In the genomic region with DNA sequence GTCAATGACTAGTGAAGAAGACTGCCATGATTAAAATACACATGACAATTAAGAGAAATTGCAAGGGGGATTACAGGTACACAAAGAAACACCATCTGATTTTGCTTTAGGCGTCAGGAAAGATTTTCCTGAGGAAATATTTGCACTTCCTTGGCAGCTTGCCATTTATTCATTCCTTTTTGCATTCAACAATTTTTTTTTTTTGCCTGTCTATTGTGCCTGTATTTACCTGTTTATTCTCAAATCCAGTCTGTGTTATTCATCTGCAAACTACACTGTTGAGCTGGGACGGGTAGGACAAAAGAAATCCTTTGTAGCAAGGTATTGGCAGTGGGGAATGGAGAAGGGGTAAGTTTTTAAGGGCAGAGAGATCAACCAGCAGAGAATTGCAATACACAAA, we compare ENCODE assay signal across 17 cellular contexts. TPM values are rescaled to one million over a fixed set of nuclear protein-coding genes. Genes with fewer than 3 reads are reported as not detected.
A peak's percentile ranks its signal among the peaks of the same experiment; 100 is the strongest.
DNase-seq lines count a peak whose midpoint lies in the region; ATAC-seq, FAIRE-seq and TF ChIP-seq lines count a peak whose summit lies in the region.
"Had no signal": no experiment of that assay in that cellular context is flagged by ENCODE, and none has a peak within 500 bp of the region (broad histone marks: within the 10 kb centered on the region; RNA-seq: fewer than 3 reads in every experiment).

No MANE protein-coding gene starts in this region.

- H3K27ac ChIP-seq in K562 (ENCODE audit: extremely low read depth, low read depth, low read length) (no peak overlapping the region), neural progenitor cell (peak overlapping the region; percentile 84), tibial artery (no peak overlapping the region)
- no peak overlapping the region for H3K27ac ChIP-seq in naive thymus-derived CD4-positive, alpha-beta T cell (ENCODE audit: low read depth, low read length)
- H3K27ac ChIP-seq: ascending aorta, KMS-11 had no signal

- no peak overlapping the region for H3K4me2 ChIP-seq in K562 (ENCODE audit: insufficient read depth, low read length)
- H3K4me2 ChIP-seq in neural progenitor cell: peak overlapping the region; percentile 72
- H3K4me2 ChIP-seq: KMS-11, SK-N-SH had no signal

- intact Hi-C loops in K562 (cut with micrococcal nuclease): loop anchor here (5.0 kb wide), 1 partner anchor 34 kb away; the partner anchor contains the start of gene SMAD2
- intact Hi-C loops in naive thymus-derived CD4-positive, alpha-beta T cell (cut with micrococcal nuclease): no loop called here
- intact Hi-C loops in tibial artery (cut with DNase I; ENCODE audit: low total_unique reads): no loop called here

- no peak for ATAC-seq in K562
- ATAC-seq in naive thymus-derived CD4-positive, alpha-beta T cell: no peak
- no peak for ATAC-seq in GM21367 (IDR thresholded peaks at IDR 0.05; ENCODE audit: unreplicated experiment)
- ATAC-seq: activated CD8-positive, alpha-beta T cell treated with anti-CD3 and anti-CD28 coated beads for 36 hours had no signal

- H3K9ac ChIP-seq in K562 (ENCODE audit: insufficient read depth in 1 of 2, low read depth in 2 of 2, low read length in 2 of 2) (no peak overlapping the region), neural progenitor cell (no peak overlapping the region)
- H3K9ac ChIP-seq: KMS-11, SK-N-SH had no signal

- H3K4me3 Mint-ChIP-seq in neural progenitor cell: no peak overlapping the region
- peak overlapping the region in 3 of 10 donors; percentile 15 to 63 (median 45) for H3K4me3 Mint-ChIP-seq in naive thymus-derived CD4-positive, alpha-beta T cell
- H3K4me3 Mint-ChIP-seq: activated CD8-positive, alpha-beta T cell treated with anti-CD3 and anti-CD28 coated beads for 36 hours had no signal

- H3K4me1 ChIP-seq in K562 (replicated peaks in 1 of 2; ENCODE audit: control insufficient read depth in 2 of 2, insufficient read depth in 2 of 2, low read length in 2 of 2): peaks cover 5 to 26% of the 10 kb centered on the region in 2 experiments; a peak in 4 of 5 replicates
- peaks cover 68% of the 10 kb centered on the region for H3K4me1 ChIP-seq in neural progenitor cell
- H3K4me1 ChIP-seq in naive thymus-derived CD4-positive, alpha-beta T cell (ENCODE audit: control insufficient read depth in 2 of 2, insufficient read depth in 2 of 2, low read length in 2 of 2): peaks cover 19 to 29% of the 10 kb centered on the region in 2 donors
- H3K4me1 ChIP-seq in tibial artery: peaks cover 0 to 12% (median 5%) of the 10 kb centered on the region in 4 donors

- peaks cover 89% of the 10 kb centered on the region for H3K79me2 ChIP-seq in K562 (ENCODE audit: control insufficient read depth, insufficient read depth, low read length)
- H3K79me2 ChIP-seq in neural progenitor cell (ENCODE audit: low read depth): peaks cover 100% of the 10 kb centered on the region

- POLR2A ChIA-PET in K562 (lab: Yijun Ruan, JAX): interaction anchor here (1.1 to 1.4 kb wide), 2 partner anchors 11 to 32 kb away, joined by 4 to 5 read pairs; partner anchors contain the start of gene SMAD2
- POLR2A ChIA-PET in naive thymus-derived CD4-positive, alpha-beta T cell (lab: Charles Lee): interaction anchor here (0.6 to 6.7 kb wide), 3 partner anchors 9 to 34 kb away, joined by 3 to 57 read pairs (median 4); partner anchors contain the start of gene SMAD2

- BruUV-seq in K562 (replicated peaks; lab: Mats Ljungman, UMichigan): no TSS peak

- H2AFZ ChIP-seq in K562 (ENCODE audit: low read depth, low read length): no peak overlapping the region
- no peak overlapping the region for H2AFZ ChIP-seq in neural progenitor cell (replicated peaks)

- CTCF ChIA-PET in K562 (lab: Yijun Ruan, JAX; ENCODE audit: low intra/inter-chr PET ratio): no interaction called here
- CTCF ChIA-PET in naive thymus-derived CD4-positive, alpha-beta T cell (lab: Charles Lee): interaction anchor here (0.6 kb wide), 1 partner anchor 135 kb away, joined by 4 read pairs; no protein-coding TSS in a partner anchor

- H3F3A ChIP-seq in neural progenitor cell (ENCODE audit: low read depth): peaks cover 60% of the 10 kb centered on the region

- no peaks in the 10 kb centered on the region for H3K27me3 Mint-ChIP-seq in neural progenitor cell (ENCODE audit: insufficient read depth, low read depth)
- H3K27me3 Mint-ChIP-seq in naive thymus-derived CD4-positive, alpha-beta T cell: no peaks in the 10 kb centered on the region
- H3K27me3 Mint-ChIP-seq: activated CD8-positive, alpha-beta T cell treated with anti-CD3 and anti-CD28 coated beads for 36 hours had no signal

- H3K4me3 ChIP-seq in K562 (no peak overlapping the region), neural progenitor cell (no peak overlapping the region), tibial artery (no peak overlapping the region)
- H3K4me3 ChIP-seq in naive thymus-derived CD4-positive, alpha-beta T cell (ENCODE audit: low read length): no peak overlapping the region
- H3K4me3 ChIP-seq: ascending aorta had no signal

- no peak for FAIRE-seq in K562 (lab: Jason Lieb, UNC)
- FAIRE-seq: GM12891, TTC549 had no signal

- H3K36me3 ChIP-seq in K562 (ENCODE audit: control insufficient read depth, insufficient read depth, low read length) (peaks cover 8% of the 10 kb centered on the region; the same call in 2 of the 3 replicates), neural progenitor cell (peaks cover 9% of the 10 kb centered on the region), tibial artery (peaks cover 5 to 9% (median 7%) of the 10 kb centered on the region in 3 donors)
- peaks cover 0 to 9% (median 0%) of the 10 kb centered on the region in 3 experiments for H3K36me3 ChIP-seq in naive thymus-derived CD4-positive, alpha-beta T cell (ENCODE audit: control insufficient read depth in 2 of 3, insufficient read depth in 3 of 3, low read length in 3 of 3)

- in situ Hi-C loops in K562 (cut with MboI): no loop called here

- peaks cover 7% of the 10 kb centered on the region for H3K4me1 Mint-ChIP-seq in neural progenitor cell
- peaks cover 62 to 98% (median 91%) of the 10 kb centered on the region in 7 donors for H3K4me1 Mint-ChIP-seq in naive thymus-derived CD4-positive, alpha-beta T cell

- no peak for TF ChIP-seq EP300 in K562 (IDR thresholded peaks at IDR 0.05; ENCODE audit: low read length)

- H3K27me3 ChIP-seq in K562 (ENCODE audit: control insufficient read depth in 2 of 2, insufficient read depth in 2 of 2, low read length in 2 of 2) (no peaks in the 10 kb centered on the region), neural progenitor cell (no peaks in the 10 kb centered on the region), tibial artery (no peaks in the 10 kb centered on the region)
- H3K27me3 ChIP-seq in naive thymus-derived CD4-positive, alpha-beta T cell (ENCODE audit: control insufficient read depth in 2 of 2, insufficient read depth in 2 of 2, low read length in 2 of 2): no peaks in the 10 kb centered on the region
- H3K27me3 ChIP-seq: ascending aorta had no signal

- peak; percentile 9 for DNase-seq in DMS 273 (lab: John Stamatoyannopoulos, UW; ENCODE audit: unreplicated experiment)
- no peak for DNase-seq in DMS 273 treated with DMSO at 0.1 percent for 48 hours (lab: John Stamatoyannopoulos, UW)
- peak; percentile 51 for DNase-seq in NCI-H2029 (lab: John Stamatoyannopoulos, UW)
- DNase-seq in K562 (ENCODE audit: extremely low read depth in 1 of 4, low spot score in 3 of 4): no peak
- no peak for DNase-seq in neural progenitor cell (ENCODE audit: low spot score)
- DNase-seq in naive thymus-derived CD4-positive, alpha-beta T cell: no peak
- no peak for DNase-seq in tibial artery
- DNase-seq: 8988T; activated CD8-positive, alpha-beta T cell treated with anti-CD3 and anti-CD28 coated beads for 36 hours; hippocampal formation; NCI-H2081 treated with DMSO at 0.1 percent for 48 hours; SK-N-SH had no signal

- no peaks in the 10 kb centered on the region for H3K9me1 ChIP-seq in K562 (ENCODE audit: control insufficient read depth, insufficient read depth, low read length)

- H3K9me3 ChIP-seq in K562 (replicated peaks; ENCODE audit: control insufficient read depth, insufficient read depth, low read depth, low read length) (no peaks in the 10 kb centered on the region), neural progenitor cell (ENCODE audit: low read depth) (no peaks in the 10 kb centered on the region), tibial artery (peaks cover 0 to under 1% (median 0%) of the 10 kb centered on the region in 3 donors)
- peaks cover 0 to 4% (median 0%) of the 10 kb centered on the region in 3 experiments for H3K9me3 ChIP-seq in naive thymus-derived CD4-positive, alpha-beta T cell (ENCODE audit: control insufficient read depth in 2 of 3, low read length in 3 of 3)

- peaks cover 49% of the 10 kb centered on the region for H3K36me3 Mint-ChIP-seq in neural progenitor cell
- peaks cover 10 to 50% (median 40%) of the 10 kb centered on the region in 5 donors for H3K36me3 Mint-ChIP-seq in naive thymus-derived CD4-positive, alpha-beta T cell

- no peak for TF ChIP-seq RAD21 in K562 (CRISPR knock-in tag; conservative IDR thresholded peaks at IDR 0.05 in 1 of 2, IDR thresholded peaks at IDR 0.05 in 1 of 2)

- H3K9me3 Mint-ChIP-seq in neural progenitor cell: peaks cover 28% of the 10 kb centered on the region
- peaks cover 0 to 16% (median 9%) of the 10 kb centered on the region in 11 donors for H3K9me3 Mint-ChIP-seq in naive thymus-derived CD4-positive, alpha-beta T cell

- TF ChIP-seq CTCF in K562 (IDR thresholded peaks at IDR 0.05 in 2 of 3, conservative IDR thresholded peaks at IDR 0.05 in 1 of 3; ENCODE audit: insufficient read depth in 2 of 3, low read depth in 1 of 3, low read length in 3 of 3): no peak
- no peak for TF ChIP-seq CTCF in neural progenitor cell (IDR thresholded peaks at IDR 0.05)
- no peak for TF ChIP-seq CTCF in tibial artery (IDR thresholded peaks at IDR 0.05)

- H4K20me1 ChIP-seq in K562 (replicated peaks; ENCODE audit: control insufficient read depth, insufficient read depth, low read length) (peaks cover 8% of the 10 kb centered on the region; the same call in 1 of the 2 replicates), neural progenitor cell (ENCODE audit: low read depth) (peaks cover 100% of the 10 kb centered on the region)

- no peak for TF ChIP-seq POLR2A in K562 (conservative IDR thresholded peaks at IDR 0.05)

- 29% methylated on average over 2 of the region's 2 CpGs for WGBS in K562 (ENCODE audit: insufficient coverage, low coverage, missing lambda C conversion rate)

- H3K27ac Mint-ChIP-seq in neural progenitor cell: no peak overlapping the region
- H3K27ac Mint-ChIP-seq in naive thymus-derived CD4-positive, alpha-beta T cell: peak overlapping the region in 4 of 9 donors; percentile 35 to 78 (median 58)
- H3K27ac Mint-ChIP-seq: activated CD8-positive, alpha-beta T cell treated with anti-CD3 and anti-CD28 coated beads for 36 hours had no signal

RNA-seq across cellular contexts. Expression of gene SMAD2, which starts 31.8 kb away (rescaled TPM):
- 38.9 and 78.1 TPM in 2 replicates for total RNA-seq in K562 (2011; cell fraction: chromatin; rRNA removed; ENCODE audit: low replicate concordance)
- 12.2 and 14.9 TPM in 2 replicates for total RNA-seq in K562 (2011; cell fraction: nucleolus; rRNA removed)
- 20.8 and 37.4 TPM in 2 replicates for total RNA-seq in K562 (2011; cell fraction: nucleoplasm; rRNA removed)
- total RNA-seq in K562 (2014; rRNA removed) (23.7 and 24.8 TPM in 2 replicates), K562 (2014; rRNA removed; fragmentation: Illumina TruSeq; extraction: Trizol) (49.4 and 52.6 TPM in 2 replicates), K562 (2015; rRNA removed; fragmentation: Illumina TruSeq; extraction: Trizol) (43.7 and 45.1 TPM in 2 replicates), K562 (2021) (45.1 and 49.6 TPM in 2 replicates), neural progenitor cell (ENCODE audit: low replicate concordance) (170 and 233 TPM in 2 replicates)
- polyA plus RNA-seq in K562 (2011; rRNA removed) (41.4 and 47.7 TPM in 2 replicates), K562 (2014; fragmentation: Illumina TruSeq; extraction: Trizol) (31.7 and 33.7 TPM in 2 replicates), K562 (2014; fragmentation: Nextera tagmentation; extraction: Ambion mirVana) (10 to 100 TPM in 1 of 2 experiments, 1 to 10 TPM in 1; 9.2 to 16.7 TPM), K562 (2014; rRNA removed) (19.3 and 22.3 TPM in 2 replicates)
- 16.2 and 29.4 TPM in 2 replicates for polyA plus RNA-seq in K562 (2011; cell fraction: cytosol; rRNA removed)
- 33.2 and 68.9 TPM in 2 replicates for polyA plus RNA-seq in K562 (2011; cell fraction: nucleus; rRNA removed)
- 26.5 and 30.2 TPM in 2 replicates for polyA plus RNA-seq in K562 (2012)
- 119 and 154 TPM in 2 replicates for polyA minus RNA-seq in K562 (2011; rRNA and poly(A)+ RNA removed)
- polyA minus RNA-seq in K562 (2011; cell fraction: cytosol; rRNA and poly(A)+ RNA removed): 34.2 and 39.7 TPM in 2 replicates
- polyA minus RNA-seq in K562 (2011; cell fraction: nucleus; rRNA and poly(A)+ RNA removed): 16.4 and 43.1 TPM in 2 replicates
- total RNA-seq in naive thymus-derived CD4-positive, alpha-beta T cell: 100 to 1,000 TPM; 100 to 164 (median 144) TPM
- polyA plus RNA-seq in naive thymus-derived CD4-positive, alpha-beta T cell: 100 to 1,000 TPM in 1 of 2 donors, 10 to 100 TPM in 1; 91.3 to 111 TPM

Comparison
In these comparisons a context has a peak if more than half of its experiments do, and no peak if none do; other contexts are left out.
1. DNase-seq: peak in DMS 273 (single experiment) and NCI-H2029 (single experiment); none in DMS 273 treated with DMSO at 0.1 percent for 48 hours (single experiment), K562 (0 of 4), neural progenitor cell (single experiment), naive thymus-derived CD4-positive, alpha-beta T cell (0 of 9) and tibial artery (0 of 2).